ENCODE assay signal across 8 cellular contexts in the genomic region with DNA sequence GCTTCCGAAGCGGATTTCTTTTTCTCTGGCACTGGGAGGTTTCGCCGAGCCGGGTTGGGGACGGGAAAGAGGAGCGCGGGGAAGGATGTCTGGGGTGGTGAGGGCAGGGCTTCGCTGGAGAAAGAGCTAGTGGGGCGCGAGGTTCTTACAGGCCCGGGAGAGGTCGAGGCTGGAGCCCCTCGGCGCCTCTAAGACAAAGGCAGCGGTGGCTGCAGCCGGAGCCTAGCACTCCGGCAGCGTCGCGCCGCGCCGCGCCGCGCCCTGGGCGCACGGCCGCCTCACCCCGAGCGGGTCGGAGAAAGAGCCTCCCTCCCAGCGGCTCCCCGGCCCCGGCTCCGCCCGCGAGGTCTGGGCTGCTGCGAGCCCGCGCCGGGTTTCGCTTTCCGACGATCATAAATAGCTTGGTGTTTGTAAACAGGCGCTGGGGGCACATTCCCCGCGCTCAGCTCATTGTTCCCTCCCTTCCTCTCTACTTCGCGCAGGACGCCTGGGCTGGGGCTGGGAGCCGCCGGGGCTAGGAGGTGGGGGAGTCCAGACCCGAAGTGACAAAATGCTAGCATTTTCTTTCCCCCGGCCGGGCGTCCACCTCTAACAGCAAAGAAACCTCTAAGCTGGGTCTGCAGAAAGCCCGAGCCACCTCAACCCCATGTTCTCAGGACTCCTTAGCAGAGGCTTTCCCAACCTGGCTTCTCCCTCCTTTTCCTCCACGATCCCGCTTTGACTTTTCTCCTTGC. TPM values are rescaled to one million over a fixed set of nuclear protein-coding genes. Genes with fewer than 3 reads are reported as not detected.
DNase-seq lines count a peak whose midpoint lies in the region; ATAC-seq, FAIRE-seq and TF ChIP-seq lines count a peak whose summit lies in the region.

No MANE protein-coding gene starts in this region.

- H3K4me3 ChIP-seq in A549 (peak overlapping the region; percentile 77), SK-N-MC (peak overlapping the region; percentile 82), endothelial cell of umbilical vein (replicated peaks in 1 of 3; ENCODE audit: insufficient read depth in 1 of 3, low read depth in 1 of 3, low read length in 3 of 3) (peak overlapping the region; percentile 64 to 97 (median 97))

- H3K36me3 ChIP-seq in SK-N-MC (ENCODE audit: insufficient read depth, low read length) (peaks cover 31% of the 10 kb centered on the region), endothelial cell of umbilical vein (ENCODE audit: control insufficient read depth in 2 of 2, extremely low read depth in 1 of 2, insufficient read depth in 2 of 2, low read length in 2 of 2) (no peaks in the 10 kb centered on the region)

- peak overlapping the region; percentile 70 to 86 for H3K27ac ChIP-seq in A549
- peak overlapping the region; percentile 100 for H3K27ac ChIP-seq in SK-N-MC
- peak overlapping the region; percentile 87 for H3K27ac ChIP-seq in endothelial cell of umbilical vein (ENCODE audit: insufficient read depth, low read depth, low read length)

- H3K79me2 ChIP-seq in endothelial cell of umbilical vein (ENCODE audit: control insufficient read depth, insufficient read depth, low read length), result peaks cover 8% of the 10 kb centered on the region

- dilution Hi-C loops in endothelial cell of umbilical vein (cut with MboI; ENCODE audit: extremely low pct_ligation_motif_present, low sequenced_read_pairs), result no loop called here

- no peak for TF ChIP-seq EP300 in A549 (IDR thresholded peaks at IDR 0.05)

- no peak for TF ChIP-seq POLR2A in A549 (IDR thresholded peaks at IDR 0.05; ENCODE audit: low read length)
- peak; percentile 75 for TF ChIP-seq POLR2A in endothelial cell of umbilical vein (IDR thresholded peaks at IDR 0.05; ENCODE audit: low read depth, low read length)

- H3K36me3 Mint-ChIP-seq in IgD-negative memory B cell, result peaks cover 1% of the 10 kb centered on the region
- H3K36me3 Mint-ChIP-seq in type B pancreatic cell, result peaks cover 25% of the 10 kb centered on the region

- TF ChIP-seq RAD21 in A549 (conservative IDR thresholded peaks at IDR 0.05 in 1 of 2, IDR thresholded peaks at IDR 0.05 in 1 of 2), result no peak; a peak in 1 of 5 replicates

- CTCF ChIA-PET in A549 (lab: Yijun Ruan, JAX), result interaction anchor here (1.0 to 3.8 kb wide), 15 partner anchors 10 to 1416 kb away, joined by 3 to 32 read pairs (median 3); no protein-coding TSS in a partner anchor
- CTCF ChIA-PET in endothelial cell of umbilical vein (lab: Charles Lee), result interaction anchor here (0.7 to 6.3 kb wide), 15 partner anchors 9 to 1597 kb away, joined by 3 to 107 read pairs (median 4); no protein-coding TSS in a partner anchor

- H3K27me3 Mint-ChIP-seq in IgD-negative memory B cell (peaks cover 62% of the 10 kb centered on the region), type B pancreatic cell (peaks cover 28% of the 10 kb centered on the region)

- H3K9me3 ChIP-seq in A549 (no peaks in the 10 kb centered on the region), SK-N-MC (ENCODE audit: low read depth, low read length) (no peaks in the 10 kb centered on the region), endothelial cell of umbilical vein (replicated peaks; ENCODE audit: control insufficient read depth, insufficient read depth, low read length) (no peaks in the 10 kb centered on the region)

- H3K9me3 Mint-ChIP-seq in IgD-negative memory B cell, result no peaks in the 10 kb centered on the region
- H3K9me3 Mint-ChIP-seq in type B pancreatic cell, result no peaks in the 10 kb centered on the region

- peaks cover 16 to 20% (median 19%) of the 10 kb centered on the region in 3 donors for H3K4me1 Mint-ChIP-seq in IgD-negative memory B cell
- peaks cover 16% of the 10 kb centered on the region for H3K4me1 Mint-ChIP-seq in type B pancreatic cell (ENCODE audit: unreplicated experiment)

- intact Hi-C loops in endothelial cell of umbilical vein (cut with micrococcal nuclease), result loop anchor here (1.0 to 10.0 kb wide), 9 partner anchors 141 to 1483 kb away; a partner anchor contains a TSS

- H3K9me1 ChIP-seq in endothelial cell of umbilical vein (replicated peaks; ENCODE audit: control insufficient read depth, extremely low read depth, insufficient read depth, low read length), result no peaks in the 10 kb centered on the region

- peak overlapping the region; percentile 99 for H3K9ac ChIP-seq in SK-N-MC (ENCODE audit: insufficient read length)
- H3K9ac ChIP-seq in endothelial cell of umbilical vein (replicated peaks; ENCODE audit: extremely low read depth, insufficient read depth, low read length), result peak overlapping the region; percentile 94

- H3K4me3 Mint-ChIP-seq in IgD-negative memory B cell (peak overlapping the region; percentile 85 to 94 (median 88)), type B pancreatic cell (peak overlapping the region; percentile 96)

- in situ Hi-C loops in G401 (cut with HindIII; ENCODE audit: low sequenced_read_pairs), result loop anchor here (10.0 kb wide), 1 partner anchor 61 kb away; no protein-coding TSS in a partner anchor

- no peaks in the 10 kb centered on the region for H4K20me1 ChIP-seq in endothelial cell of umbilical vein (replicated peaks; ENCODE audit: control insufficient read depth, extremely low read depth, insufficient read depth, low read length)

- POLR2A ChIA-PET in A549 (lab: Yijun Ruan, JAX) (interaction anchor here (0.6 to 2.0 kb wide), 6 partner anchors 26 to 1217 kb away, joined by 3 to 24 read pairs (median 4); no protein-coding TSS in a partner anchor), endothelial cell of umbilical vein (lab: Charles Lee) (interaction anchor here (0.6 to 2.4 kb wide), 6 partner anchors 14 to 1412 kb away, joined by 3 to 16 read pairs (median 3); no protein-coding TSS in a partner anchor)

- H3K4me1 ChIP-seq in A549, result peaks cover 7% of the 10 kb centered on the region; the same call in 1 of the 3 replicates
- peaks cover 15% of the 10 kb centered on the region for H3K4me1 ChIP-seq in endothelial cell of umbilical vein (ENCODE audit: control insufficient read depth, extremely low read depth, insufficient read depth, low read length)

- H3K27ac Mint-ChIP-seq in IgD-negative memory B cell, result peak overlapping the region in 1 of 3 donors; percentile 13
- peak overlapping the region; percentile 98 for H3K27ac Mint-ChIP-seq in type B pancreatic cell

- under 1% methylated on average over 45 of the region's 61 CpGs for WGBS in A549 (ENCODE audit: missing lambda C conversion rate)

- BruUV-seq in endothelial cell of umbilical vein (replicated peaks; lab: Mats Ljungman, UMichigan), result no TSS peak

- H2AFZ ChIP-seq in endothelial cell of umbilical vein (ENCODE audit: low read depth, low read length), result peak overlapping the region; percentile 78

- ATAC-seq in A549, result peak; percentile 70 to 74
- ATAC-seq in GM18519 (IDR thresholded peaks at IDR 0.05; ENCODE audit: low FRiP score, unreplicated experiment), result no peak

- TF ChIP-seq CTCF in A549 (IDR thresholded peaks at IDR 0.05), result no peak
- no peak for TF ChIP-seq CTCF in endothelial cell of umbilical vein (IDR thresholded peaks at IDR 0.05; ENCODE audit: extremely low read depth in 1 of 2, insufficient read depth in 1 of 2, low read depth in 1 of 2, low read length in 2 of 2)
- no peak for TF ChIP-seq CTCF in type B pancreatic cell (conservative IDR thresholded peaks at IDR 0.05)

- no peak for FAIRE-seq in A549 (lab: Jason Lieb, UNC)
- no peak for FAIRE-seq in endothelial cell of umbilical vein (lab: Jason Lieb, UNC)

- DNase-seq in A549 (ENCODE audit: low read depth in 1 of 2, low spot score in 1 of 2) (peak; percentile 60 to 68), G401 (ENCODE audit: low spot score) (peak; percentile 70), SK-N-MC (ENCODE audit: low read depth, low spot score) (no peak), endothelial cell of umbilical vein (ENCODE audit: low read depth, low spot score) (peak; percentile 86), midbrain (lab: John Stamatoyannopoulos, UW) (peak; percentile 64), type B pancreatic cell (ENCODE audit: extremely low spot score, unreplicated experiment) (peak; percentile 81)

- H3K4me2 ChIP-seq in A549 (peak overlapping the region; percentile 91), endothelial cell of umbilical vein (ENCODE audit: insufficient read depth, low read length) (peak overlapping the region; percentile 74)

- H3K27me3 ChIP-seq in endothelial cell of umbilical vein (ENCODE audit: control insufficient read depth in 2 of 2, insufficient read depth in 2 of 2, low read length in 2 of 2), result peaks cover 3 to 6% of the 10 kb centered on the region in 2 experiments

TF ChIP-seq in A549, 52 proteins besides CTCF, POLR2A, EP300 and RAD21 (continues in another document):
- no peak for TF ChIP-seq CHD2 (IDR thresholded peaks at IDR 0.05; ENCODE audit: low read length, partially characterized antibody)
- no peak for TF ChIP-seq FOXS1 (CRISPR knock-in tag; IDR thresholded peaks at IDR 0.05)

TF ChIP-seq in endothelial cell of umbilical vein, 7 proteins besides CTCF, POLR2A, EP300 and RAD21 (continues in another document):
- peak; percentile 7 for TF ChIP-seq FOS (IDR thresholded peaks at IDR 0.05; ENCODE audit: borderline replicate concordance, insufficient read depth, low read length)
- TF ChIP-seq POLR2AphosphoS5 (IDR thresholded peaks at IDR 0.05; ENCODE audit: insufficient read depth, low read depth, low read length), result peak; percentile 72
- TF ChIP-seq GATA2 (IDR thresholded peaks at IDR 0.05; ENCODE audit: insufficient read depth, insufficient read length, low read depth, low read length), result no peak
- no peak for TF ChIP-seq JUN (IDR thresholded peaks at IDR 0.05; ENCODE audit: borderline replicate concordance, insufficient read depth, insufficient read length, low read depth)
- no peak for TF ChIP-seq MYC (IDR thresholded peaks at IDR 0.05; ENCODE audit: low read depth, low read length)
- no peak for TF ChIP-seq EZH2 (IDR thresholded peaks at IDR 0.05; ENCODE audit: borderline replicate concordance, low read depth, low read length, severe bottlenecking)

RNA-seq across cellular contexts. Expression of a gene that starts 0.8 kb away (rescaled TPM):
- polyA plus RNA-seq in A549 (2011; rRNA removed) (2.9 and 4.2 TPM in 2 replicates), A549 (2017; fragmentation: RNase III; extraction: RNeasy Plus Mini Kit Qiagen cat#74134 plus additional on column Dnase treatment) (1.9 to 2.1 TPM (median 2.0 TPM) in 3 replicates), IgD-negative memory B cell (0.33 TPM), endothelial cell of umbilical vein (8.1 and 10.0 TPM in 2 replicates)
- 0.70 and 0.97 TPM in 2 replicates for polyA plus RNA-seq in A549 (2012; cell fraction: cytosol; rRNA removed)
- 1.9 and 2.3 TPM in 2 replicates for polyA plus RNA-seq in A549 (2012; cell fraction: nucleus; rRNA removed)
- polyA minus RNA-seq in A549 (2011; rRNA and poly(A)+ RNA removed), result 12.2 and 12.5 TPM in 2 replicates
- total RNA-seq in G401 (2014; rRNA removed; shearing (Covaris generic)), result 0.25 TPM in 1 of 2 replicates, not detected in the other
- total RNA-seq in endothelial cell of umbilical vein (26.3 and 26.5 TPM in 2 replicates), type B pancreatic cell (ENCODE audit: low replicate concordance) (250 and 255 TPM in 2 replicates)
- polyA plus RNA-seq in endothelial cell of umbilical vein (2011; cell fraction: cytosol; rRNA removed), result 6.5 and 7.9 TPM in 2 replicates
- polyA plus RNA-seq in endothelial cell of umbilical vein (2011; cell fraction: nucleus; rRNA removed), result 26.3 and 33.4 TPM in 2 replicates
- 6.4 and 7.9 TPM in 2 replicates for polyA plus RNA-seq in endothelial cell of umbilical vein (2012)
- polyA minus RNA-seq in endothelial cell of umbilical vein, result 28.1 and 34.9 TPM in 2 replicates
- polyA minus RNA-seq in endothelial cell of umbilical vein (2011; cell fraction: cytosol; rRNA and poly(A)+ RNA removed), result 10.3 TPM
- 49.7 and 53.7 TPM in 2 replicates for polyA minus RNA-seq in endothelial cell of umbilical vein (2011; cell fraction: nucleus; rRNA and poly(A)+ RNA removed)

Comparison
In these comparisons a context has a peak if more than half of its experiments do, and no peak if none do; other contexts are left out.
1. RNA of a gene that starts 0.8 kb away (total RNA-seq): 250 to 255 TPM in type B pancreatic cell and 26.3 to 26.5 TPM in endothelial cell of umbilical vein; 0.25 TPM in G401; every median in the first group is over 10 times any median in the second.
2. Peak in every context shown above with its lines, with median percentiles within 50 percentile points of each other: H3K27ac ChIP-seq and H3K4me3 ChIP-seq.